8 cellular contexts compared by ENCODE assay signal in genomic region chr18:9951022-9951859, GRCh38. TPM values are rescaled to one million over a fixed set of nuclear protein-coding genes. Genes with fewer than 3 reads are reported as not detected.
DNase-seq lines count a peak whose midpoint lies in the region; ATAC-seq and TF ChIP-seq lines count a peak whose summit lies in the region.

No MANE protein-coding gene starts in this region.

- H3K4me1 ChIP-seq in colonic mucosa (no peaks in the 10 kb centered on the region), lower lobe of right lung (peaks cover 19% of the 10 kb centered on the region)

- H3K4me3 ChIP-seq in colonic mucosa, result no peak overlapping the region
- H3K4me3 ChIP-seq in lower lobe of right lung, result no peak overlapping the region

- TF ChIP-seq CTCF in colonic mucosa (IDR thresholded peaks at IDR 0.05) (peak; percentile 48), lower lobe of right lung (IDR thresholded peaks at IDR 0.05) (peak; percentile 53)

- intact Hi-C loops in colonic mucosa (cut with DNase I), result loop anchor here (10.0 kb wide), 1 partner anchor 146 kb away; no protein-coding TSS in a partner anchor
- intact Hi-C loops in lower lobe of right lung (cut with DNase I), result no loop called here

- peak; percentile 52 to 61 for ATAC-seq in lower lobe of right lung
- no peak for ATAC-seq in GM21528 (IDR thresholded peaks at IDR 0.05; ENCODE audit: low FRiP score, unreplicated experiment)

- H3K36me3 ChIP-seq in colonic mucosa (no peaks in the 10 kb centered on the region), lower lobe of right lung (peaks cover 89% of the 10 kb centered on the region)

- DNase-seq in D341Med (ENCODE audit: low spot score), result peak; percentile 71
- DNase-seq in HCEC 1CT, result peak; percentile 68
- peak; percentile 77 for DNase-seq in OCI-M1 (lab: John Stamatoyannopoulos, UW)
- DNase-seq in colonic mucosa, result no peak
- no peak for DNase-seq in lower lobe of right lung
- DNase-seq in NCI-H1930 (lab: John Stamatoyannopoulos, UW), result no peak
- DNase-seq in NCI-H2171 treated with DMSO at 0.1 percent for 48 hours (lab: John Stamatoyannopoulos, UW), result no peak

- H3K27ac ChIP-seq in colonic mucosa (no peak overlapping the region), lower lobe of right lung (no peak overlapping the region)

- no peaks in the 10 kb centered on the region for H3K27me3 ChIP-seq in colonic mucosa
- H3K27me3 ChIP-seq in lower lobe of right lung (ENCODE audit: low read depth), result no peaks in the 10 kb centered on the region

- H3K9me3 ChIP-seq in colonic mucosa (no peaks in the 10 kb centered on the region), lower lobe of right lung (no peaks in the 10 kb centered on the region)

- H3K9ac ChIP-seq in colonic mucosa (ENCODE audit: low read depth in 2 of 2, low read length in 2 of 2), result no peak overlapping the region

RNA-seq across cellular contexts. Expression of gene VAPA, which starts 37.4 kb away (rescaled TPM):
- total RNA-seq in colonic mucosa (100 to 1,000 TPM; 224 to 295 TPM), lower lobe of right lung (235 TPM)

Comparison
In these comparisons a context has a peak if more than half of its experiments do, and no peak if none do; other contexts are left out.
1. DNase-seq: peak in D341Med (single experiment), HCEC 1CT (single experiment) and OCI-M1 (single experiment); none in colonic mucosa (single experiment), lower lobe of right lung (single experiment), NCI-H1930 (0 of 2) and NCI-H2171 treated with DMSO at 0.1 percent for 48 hours (single experiment).